In genomic region chr1:202805886-202806511, GRCh38 we compare ENCODE assay signal across 8 cellular contexts. TPM values are rescaled to one million over a fixed set of nuclear protein-coding genes. Genes with fewer than 3 reads are reported as not detected.
DNase-seq lines count a peak whose midpoint lies in the region; ATAC-seq and TF ChIP-seq lines count a peak whose summit lies in the region.
"Had no signal": no experiment of that assay in that cellular context is flagged by ENCODE, and none has a peak within 500 bp of the region (broad histone marks: within the 10 kb centered on the region; RNA-seq: fewer than 3 reads in every experiment).

No MANE protein-coding gene starts in this region.

- peaks cover 61% of the 10 kb centered on the region for H3F3A ChIP-seq in GM23248 (ENCODE audit: insufficient read depth)

- no peaks in the 10 kb centered on the region for H3K9me3 Mint-ChIP-seq in nephron

- H3K27me3 Mint-ChIP-seq in nephron (ENCODE audit: low read depth), result no peaks in the 10 kb centered on the region

- peaks cover under 1% of the 10 kb centered on the region for H3K36me3 Mint-ChIP-seq in nephron (ENCODE audit: low read depth)

- peaks cover 70% of the 10 kb centered on the region for H3K79me2 ChIP-seq in GM23248 (ENCODE audit: insufficient read depth)

- H3K4me3 ChIP-seq in GM23248, result peak overlapping the region; percentile 94
- H3K4me3 ChIP-seq in duodenal mucosa (ENCODE audit: low read depth in 1 of 2, low read length in 2 of 2), result peak overlapping the region; percentile 78 to 92

- H3K9ac ChIP-seq in GM23248 (peak overlapping the region; percentile 98), duodenal mucosa (ENCODE audit: low read depth in 1 of 2, low read length in 2 of 2) (peak overlapping the region; percentile 48 to 61)

- H3K4me1 ChIP-seq in GM23248 (ENCODE audit: insufficient read depth), result peaks cover 58% of the 10 kb centered on the region
- peaks cover 19 to 23% of the 10 kb centered on the region in 2 donors for H3K4me1 ChIP-seq in duodenal mucosa (ENCODE audit: control insufficient read depth in 1 of 2, insufficient read depth in 2 of 2, low read length in 2 of 2)

- no peaks in the 10 kb centered on the region for H3K27me3 ChIP-seq in GM23248 (replicated peaks; ENCODE audit: insufficient read depth)
- no peaks in the 10 kb centered on the region for H3K27me3 ChIP-seq in duodenal mucosa (ENCODE audit: control insufficient read depth in 1 of 2, insufficient read depth in 2 of 2, low read length in 2 of 2)

- no peaks in the 10 kb centered on the region for H3K36me3 ChIP-seq in GM23248 (ENCODE audit: low read depth)
- H3K36me3 ChIP-seq in duodenal mucosa (ENCODE audit: control insufficient read depth in 1 of 2, insufficient read depth in 2 of 2, low read length in 2 of 2), result no peaks in the 10 kb centered on the region

- CTCF ChIA-PET in RWPE1 (lab: Yijun Ruan, JAX), result interaction anchor here (0.7 to 1.0 kb wide), 3 partner anchors 57 to 536 kb away, joined by 3 to 4 read pairs (median 3); no protein-coding TSS in a partner anchor

- H3K9me3 ChIP-seq in GM23248 (ENCODE audit: low read depth) (no peaks in the 10 kb centered on the region), duodenal mucosa (ENCODE audit: control insufficient read depth in 1 of 2, low read length in 2 of 2) (no peaks in the 10 kb centered on the region)

- WGBS in GM23248 (ENCODE audit: low coverage in 1 of 2, low lambda C conversion rate in 2 of 2, missing lambda C conversion rate in 2 of 2), 2 experiments, result 24 to 36% methylated on average over 3 of the region's 3 CpGs

- in situ Hi-C loops in GM23248 (cut with MboI), result no loop called here

- no peaks in the 10 kb centered on the region for H3K9me2 ChIP-seq in GM23248 (ENCODE audit: insufficient read depth)

- H3K4me2 ChIP-seq in GM23248 (ENCODE audit: unreplicated experiment), result peak overlapping the region; percentile 98

- peaks cover 65% of the 10 kb centered on the region for H3K4me1 Mint-ChIP-seq in nephron

- H3K27ac ChIP-seq in GM23248 (peak overlapping the region; percentile 85), RWPE1 (no peak overlapping the region), duodenal mucosa (ENCODE audit: low read depth, low read length) (no peak overlapping the region)

- POLR2A ChIA-PET in RWPE1 (lab: Yijun Ruan, JAX; ENCODE audit: low non-redundant PET), result no interaction called here

- peaks cover 40% of the 10 kb centered on the region for H4K20me1 ChIP-seq in GM23248 (ENCODE audit: insufficient read depth)

- no peak for TF ChIP-seq CTCF in RWPE1 (conservative IDR thresholded peaks at IDR 0.05; ENCODE audit: low read depth)
- no peak for TF ChIP-seq CTCF in nephron (IDR thresholded peaks at IDR 0.05; ENCODE audit: unreplicated experiment in 3 of 3)

- H2AFZ ChIP-seq in GM23248, result peak overlapping the region; percentile 28; the same call in 1 of the 2 replicates

- peak overlapping the region; percentile 88 to 93 (median 92) for H3K4me3 Mint-ChIP-seq in nephron

- no peak for ATAC-seq in esophagus mucosa

- H3K27ac Mint-ChIP-seq in nephron, result peak overlapping the region; percentile 83 to 97 (median 95)

- DNase-seq in GM23248 (peak; percentile 60), RWPE1 (ENCODE audit: low spot score) (peak; percentile 43), ureter (ENCODE audit: low spot score) (no peak), UCSD-AML1 (lab: John Stamatoyannopoulos, UW; ENCODE audit: unreplicated experiment) (no peak)

RNA-seq across cellular contexts. Expression of gene KDM5B, which starts 2.2 kb away (rescaled TPM):
- total RNA-seq in GM23248 (2014; rRNA removed; shearing (Covaris generic)), result 64.3 and 74.7 TPM in 2 replicates
- 74.4 and 79.5 TPM in 2 replicates for polyA plus RNA-seq in GM23248 (2016; fragmentation: Nextera tagmentation; extraction: Ambion mirVana)
- total RNA-seq in ureter (139 TPM), esophagus mucosa (67.4 TPM)

RNA-seq across cellular contexts. Expression of gene PCAT6, which starts 4.8 kb away (rescaled TPM):
- total RNA-seq in GM23248 (2014; rRNA removed; shearing (Covaris generic)), result not detected in 2 replicates
- polyA plus RNA-seq in GM23248 (2016; fragmentation: Nextera tagmentation; extraction: Ambion mirVana), result 9.4 and 13.9 TPM in 2 replicates
- total RNA-seq in ureter (2.6 TPM), esophagus mucosa (5.8 TPM)
- total RNA-seq: T-helper 1 cell treated with Interleukin-12 subunit alpha and Interleukin-12 subunit beta and Interleukin-4 antibody, amounts not matched to agents 30 ng/mL and 1 ng/mL, for 36 hours had no signal

Comparison
In these comparisons a context has a peak if more than half of its experiments do, and no peak if none do; other contexts are left out.
1. DNase-seq: peak in GM23248 (single experiment) and RWPE1 (single experiment); none in ureter (single experiment) and UCSD-AML1 (single experiment).